In genomic region chr3:42476225-42477160, GRCh38 we compare ENCODE assay signal across 9 cellular contexts. TPM values are rescaled to one million over a fixed set of nuclear protein-coding genes. Genes with fewer than 3 reads are reported as not detected.
A peak's percentile ranks its signal among the peaks of the same experiment; 100 is the strongest.
DNase-seq lines count a peak whose midpoint lies in the region; ATAC-seq and TF ChIP-seq lines count a peak whose summit lies in the region.
"Had no signal": no experiment of that assay in that cellular context is flagged by ENCODE, and none has a peak within 500 bp of the region (broad histone marks: within the 10 kb centered on the region; RNA-seq: fewer than 3 reads in every experiment).

No MANE protein-coding gene starts in this region.

- ATAC-seq in GM18870 (IDR thresholded peaks at IDR 0.05; ENCODE audit: unreplicated experiment): no peak
- ATAC-seq: activated T-cell treated with anti-CD3 and anti-CD28 coated beads, Interleukin-2, amount 50 U/mL, for 72 hours had no signal

- H3K36me3 ChIP-seq in NT2/D1 (ENCODE audit: insufficient read depth, insufficient read length, low read length): no peaks in the 10 kb centered on the region
- H3K36me3 ChIP-seq in esophagus muscularis mucosa: no peaks in the 10 kb centered on the region
- H3K36me3 ChIP-seq in trophoblast cell (ENCODE audit: control insufficient read depth in 1 of 2, insufficient read depth in 2 of 2, low read length in 2 of 2): no peaks in the 10 kb centered on the region

- H2BK12ac ChIP-seq in trophoblast cell (ENCODE audit: low read length): peak overlapping the region; percentile 79

- H3K14ac ChIP-seq in trophoblast cell (ENCODE audit: low read length): peak overlapping the region; percentile 64

- no peak overlapping the region for H3K23ac ChIP-seq in trophoblast cell (ENCODE audit: low read length)

- intact Hi-C loops in esophagus muscularis mucosa (cut with DNase I): no loop called here

- no peak overlapping the region for H4K8ac ChIP-seq in trophoblast cell (ENCODE audit: low read depth, low read length)

- peaks cover 22% of the 10 kb centered on the region for H3K9me3 ChIP-seq in NT2/D1 (ENCODE audit: insufficient read depth, low read length)
- H3K9me3 ChIP-seq in esophagus muscularis mucosa: peaks cover 0 to 27% (median 13%) of the 10 kb centered on the region in 4 donors
- no peaks in the 10 kb centered on the region for H3K9me3 ChIP-seq in trophoblast cell (ENCODE audit: insufficient read depth, low read depth, low read length)

- no peak overlapping the region for H3K18ac ChIP-seq in trophoblast cell (ENCODE audit: low read length)

- H3K4me3 ChIP-seq in NT2/D1 (ENCODE audit: insufficient read length, low read depth) (no peak overlapping the region), esophagus muscularis mucosa (no peak overlapping the region), trophoblast cell (ENCODE audit: low read depth, low read length) (peak overlapping the region; percentile 12)

- TF ChIP-seq POLR2A in esophagus muscularis mucosa (IDR thresholded peaks at IDR 0.05; ENCODE audit: low read depth): no peak

- H4K91ac ChIP-seq in trophoblast cell (ENCODE audit: low read depth, low read length): peak overlapping the region; percentile 55

- H3K27ac ChIP-seq in esophagus muscularis mucosa (replicated peaks in 1 of 4) (no peak overlapping the region), trophoblast cell (ENCODE audit: low read depth, low read length) (no peak overlapping the region)

- no peak for TF ChIP-seq EP300 in esophagus muscularis mucosa (IDR thresholded peaks at IDR 0.05)

- H2AK5ac ChIP-seq in trophoblast cell (ENCODE audit: low read length): peak overlapping the region; percentile 64

- H2AFZ ChIP-seq in trophoblast cell (ENCODE audit: insufficient read depth, low read length, poor library complexity): no peak overlapping the region

- H3K79me2 ChIP-seq in trophoblast cell (ENCODE audit: control insufficient read depth, insufficient read depth, low read length, poor library complexity): peaks cover 2% of the 10 kb centered on the region

- H3K27me3 ChIP-seq in NT2/D1 (ENCODE audit: insufficient read depth, insufficient read length): peaks cover 2% of the 10 kb centered on the region
- peaks cover 0 to 9% (median 0%) of the 10 kb centered on the region in 4 donors for H3K27me3 ChIP-seq in esophagus muscularis mucosa
- no peaks in the 10 kb centered on the region for H3K27me3 ChIP-seq in trophoblast cell (ENCODE audit: insufficient read depth, low read length)

- H3K4me1 ChIP-seq in NT2/D1 (ENCODE audit: insufficient read depth, insufficient read length) (peaks cover 11% of the 10 kb centered on the region), esophagus muscularis mucosa (no peaks in the 10 kb centered on the region), trophoblast cell (ENCODE audit: control insufficient read depth in 1 of 2, insufficient read depth in 2 of 2, low read length in 2 of 2) (peaks cover 26 to 28% of the 10 kb centered on the region in 2 experiments)

- peak overlapping the region; percentile 41 for H2BK5ac ChIP-seq in trophoblast cell (ENCODE audit: low read depth, low read length, poor library complexity)

- peaks cover 28% of the 10 kb centered on the region for H3K79me1 ChIP-seq in trophoblast cell (ENCODE audit: low read length)

- H3K4me2 ChIP-seq in trophoblast cell (ENCODE audit: low read length): no peak overlapping the region

- H3K9ac ChIP-seq in NT2/D1 (ENCODE audit: insufficient read length, low read depth): peak overlapping the region; percentile 50
- no peak overlapping the region for H3K9ac ChIP-seq in trophoblast cell (ENCODE audit: low read length)

- 32% methylated on average over 6 of the region's 8 CpGs for WGBS in esophagus muscularis mucosa
- no CpG with 5 or more reads among the region's 8 CpGs for WGBS in trophoblast cell (ENCODE audit: extremely low coverage, insufficient coverage, insufficient read length)

- DNase-seq in EL: peak; percentile 25
- no peak for DNase-seq in NT2/D1 (ENCODE audit: low read depth, low spot score)
- DNase-seq in esophagus muscularis mucosa (ENCODE audit: extremely low spot score): peak; percentile 90
- DNase-seq in trophoblast cell: peak; percentile 86 to 89
- DNase-seq in NCI-H1436 (lab: John Stamatoyannopoulos, UW): no peak
- DNase-seq in cerebellar cortex (ENCODE audit: low spot score): no peak
- no peak for DNase-seq in stimulated activated CD4-positive, alpha-beta T cell treated with anti-CD3 and anti-CD28 coated beads, Interleukin-1b, Interleukin-23, amount 100 ng/mL, for 48 hours
- DNase-seq: activated T-cell treated with anti-CD3 and anti-CD28 coated beads, Interleukin-2, amount 50 U/mL, for 72 hours had no signal

- no peak overlapping the region for H3K4ac ChIP-seq in trophoblast cell (ENCODE audit: low read depth, low read length)

- no peak overlapping the region for H4K12ac ChIP-seq in trophoblast cell (ENCODE audit: low read depth, low read length)

- TF ChIP-seq CTCF in esophagus muscularis mucosa (IDR thresholded peaks at IDR 0.05): no peak

- peak overlapping the region; percentile 39 for H2BK120ac ChIP-seq in trophoblast cell (ENCODE audit: insufficient read depth, low read length, poor library complexity)

RNA-seq across cellular contexts. Expression of gene VIPR1, which starts 25.9 kb away (rescaled TPM):
- total RNA-seq in esophagus muscularis mucosa: 1 to 10 TPM; 3.0 to 6.6 (median 4.6) TPM
- polyA plus RNA-seq in trophoblast cell (2013): 8.1 and 8.8 TPM in 2 replicates

Comparison
In these comparisons a context has a peak if more than half of its experiments do, and no peak if none do; other contexts are left out.
1. DNase-seq: peak in EL (single experiment), esophagus muscularis mucosa (single experiment) and trophoblast cell (2 of 2); none in NT2/D1 (single experiment), NCI-H1436 (single experiment), cerebellar cortex (single experiment) and stimulated activated CD4-positive, alpha-beta T cell treated with anti-CD3 and anti-CD28 coated beads, Interleukin-1b, Interleukin-23, amount 100 ng/mL, for 48 hours (single experiment).